ENCODE assay signal across 1 cellular context in genomic region chr16:564690-565419, GRCh38.
TF ChIP-seq lines count a peak whose summit lies in the region.

No MANE protein-coding gene starts in this region.

TF ChIP-seq in HepG2, 621 proteins besides CTCF, POLR2A, EP300 and RAD21:
- peak; percentile 46 for TF ChIP-seq ZNF687 (CRISPR knock-in tag; IDR thresholded peaks at IDR 0.05)
- no peak for TF ChIP-seq MNT (IDR thresholded peaks at IDR 0.05)
- no peak for TF ChIP-seq ZNF746 (CRISPR knock-in tag; IDR thresholded peaks at IDR 0.05)
- TF ChIP-seq TARDBP (CRISPR knock-in tag; IDR thresholded peaks at IDR 0.05) = 0 out of 2 replicates have a peak, but pooled peaks have one; percentile 7
- TF ChIP-seq ZNF839 (CRISPR knock-in tag; IDR thresholded peaks at IDR 0.05; ENCODE audit: borderline replicate concordance) = no peak
- TF ChIP-seq ZFX (CRISPR knock-in tag; IDR thresholded peaks at IDR 0.05; ENCODE audit: low read depth) = peak; percentile 54; the same call in 1 of the 2 replicates
- TF ChIP-seq SP4 (CRISPR knock-in tag; IDR thresholded peaks at IDR 0.05) = 0 out of 2 replicates have a peak, but pooled peaks have one; percentile 16
- peak; percentile 20; the same call in 1 of the 2 replicates for TF ChIP-seq ZFY (CRISPR knock-in tag; IDR thresholded peaks at IDR 0.05)
- 0 out of 2 replicates have a peak, but pooled peaks have one; percentile 34 for TF ChIP-seq ZBTB10 (CRISPR knock-in tag; IDR thresholded peaks at IDR 0.05; ENCODE audit: borderline replicate concordance)
- TF ChIP-seq, protein P1, sequence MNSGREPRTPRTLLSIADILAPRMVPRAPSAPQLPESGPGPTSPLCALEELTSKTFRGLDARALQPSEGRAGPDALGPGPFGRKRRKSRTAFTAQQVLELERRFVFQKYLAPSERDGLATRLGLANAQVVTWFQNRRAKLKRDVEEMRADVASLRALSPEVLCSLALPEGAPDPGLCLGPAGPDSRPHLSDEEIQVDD (CRISPR knock-in tag; IDR thresholded peaks at IDR 0.05; ENCODE audit: borderline replicate concordance) = 0 out of 2 replicates have a peak, but pooled peaks have one; percentile 33
- 0 out of 2 replicates have a peak, but pooled peaks have one; percentile 42 for TF ChIP-seq RXRA (CRISPR knock-in tag; IDR thresholded peaks at IDR 0.05)
- TF ChIP-seq ZIK1 (CRISPR knock-in tag; IDR thresholded peaks at IDR 0.05; ENCODE audit: borderline replicate concordance, low read depth) = no peak
- TF ChIP-seq, protein P2, sequence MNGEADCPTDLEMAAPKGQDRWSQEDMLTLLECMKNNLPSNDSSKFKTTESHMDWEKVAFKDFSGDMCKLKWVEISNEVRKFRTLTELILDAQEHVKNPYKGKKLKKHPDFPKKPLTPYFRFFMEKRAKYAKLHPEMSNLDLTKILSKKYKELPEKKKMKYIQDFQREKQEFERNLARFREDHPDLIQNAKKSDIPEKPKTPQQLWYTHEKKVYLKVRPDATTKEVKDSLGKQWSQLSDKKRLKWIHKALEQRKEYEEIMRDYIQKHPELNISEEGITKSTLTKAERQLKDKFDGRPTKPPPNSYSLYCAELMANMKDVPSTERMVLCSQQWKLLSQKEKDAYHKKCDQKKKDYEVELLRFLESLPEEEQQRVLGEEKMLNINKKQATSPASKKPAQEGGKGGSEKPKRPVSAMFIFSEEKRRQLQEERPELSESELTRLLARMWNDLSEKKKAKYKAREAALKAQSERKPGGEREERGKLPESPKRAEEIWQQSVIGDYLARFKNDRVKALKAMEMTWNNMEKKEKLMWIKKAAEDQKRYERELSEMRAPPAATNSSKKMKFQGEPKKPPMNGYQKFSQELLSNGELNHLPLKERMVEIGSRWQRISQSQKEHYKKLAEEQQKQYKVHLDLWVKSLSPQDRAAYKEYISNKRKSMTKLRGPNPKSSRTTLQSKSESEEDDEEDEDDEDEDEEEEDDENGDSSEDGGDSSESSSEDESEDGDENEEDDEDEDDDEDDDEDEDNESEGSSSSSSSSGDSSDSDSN (CRISPR knock-in tag; IDR thresholded peaks at IDR 0.05) = 0 out of 2 replicates have a peak, but pooled peaks have one; percentile 12
- TF ChIP-seq HDAC1 (CRISPR knock-in tag; IDR thresholded peaks at IDR 0.05) = peak; percentile 41; the same call in 1 of the 2 replicates
TF ChIP-seq in HepG2: peak in this region for 10.
